Comparison of ENCODE assay signal across 15 cellular contexts in genomic region chr9:69785757-69786156, GRCh38. TPM values are rescaled to one million over a fixed set of nuclear protein-coding genes. Genes with fewer than 3 reads are reported as not detected.
A peak's percentile ranks its signal among the peaks of the same experiment; 100 is the strongest.
DNase-seq lines count a peak whose midpoint lies in the region; ATAC-seq and TF ChIP-seq lines count a peak whose summit lies in the region.
"Had no signal": no experiment of that assay in that cellular context is flagged by ENCODE, and none has a peak within 500 bp of the region (broad histone marks: within the 10 kb centered on the region; RNA-seq: fewer than 3 reads in every experiment).

No MANE protein-coding gene starts in this region.

- no peak overlapping the region for H2BK5ac ChIP-seq in H9 (ENCODE audit: insufficient read length, low read length)

- no peaks in the 10 kb centered on the region for H3K9me3 ChIP-seq in H9 (ENCODE audit: control insufficient read depth, low read depth, low read length)
- H3K9me3 ChIP-seq in hepatocyte (ENCODE audit: low read depth): no peaks in the 10 kb centered on the region
- no peaks in the 10 kb centered on the region for H3K9me3 ChIP-seq in thyroid gland

- H3K27me3 ChIP-seq in H9 (ENCODE audit: insufficient read depth, low read length): no peaks in the 10 kb centered on the region
- H3K27me3 ChIP-seq in hepatocyte: peaks cover 6% of the 10 kb centered on the region
- H3K27me3 ChIP-seq in thyroid gland: no peaks in the 10 kb centered on the region

- H3K4ac ChIP-seq in H9 (ENCODE audit: low read depth, low read length): no peak overlapping the region

- H3K9me2 ChIP-seq in hepatocyte (replicated peaks; ENCODE audit: insufficient read depth): no peaks in the 10 kb centered on the region

- no peak overlapping the region for H3K56ac ChIP-seq in H9 (ENCODE audit: insufficient read length, low read depth, low read length)

- no peak overlapping the region for H3T11ph ChIP-seq in H9 (ENCODE audit: low read length)

- H3K4me1 ChIP-seq in H9 (ENCODE audit: insufficient read depth, low read length): no peaks in the 10 kb centered on the region
- H3K4me1 ChIP-seq in hepatocyte (ENCODE audit: insufficient read depth): no peaks in the 10 kb centered on the region
- H3K4me1 ChIP-seq in thyroid gland: no peaks in the 10 kb centered on the region
- H3K4me1 ChIP-seq: parathyroid adenoma had no signal

- no peak overlapping the region for H3K27ac Mint-ChIP-seq in H9
- H3K27ac Mint-ChIP-seq: CD4-positive, alpha-beta memory T cell; effector memory CD8-positive, alpha-beta T cell had no signal

- H3K4me3 Mint-ChIP-seq in H9: no peak overlapping the region
- H3K4me3 Mint-ChIP-seq: CD4-positive, alpha-beta memory T cell; effector memory CD8-positive, alpha-beta T cell had no signal

- no peak overlapping the region for H2BK120ac ChIP-seq in H9 (ENCODE audit: low read depth, low read length, poor library complexity, severe bottlenecking)

- H3K79me2 ChIP-seq in H9 (ENCODE audit: insufficient read depth, low read length): no peaks in the 10 kb centered on the region
- no peaks in the 10 kb centered on the region for H3K79me2 ChIP-seq in hepatocyte
- H3K79me2 ChIP-seq: parathyroid adenoma had no signal

- no peak overlapping the region for H3K9ac ChIP-seq in H9 (ENCODE audit: extremely low read depth, insufficient read length, low read length)
- H3K9ac ChIP-seq: parathyroid adenoma had no signal

- H3K27me3 Mint-ChIP-seq in H9 (ENCODE audit: low read depth): no peaks in the 10 kb centered on the region

- H4K8ac ChIP-seq in H9 (replicated peaks; ENCODE audit: insufficient read length, low read depth, low read length): no peak overlapping the region

- no peak for ATAC-seq in GM21723 (IDR thresholded peaks at IDR 0.05; ENCODE audit: unreplicated experiment)
- ATAC-seq: effector memory CD8-positive, alpha-beta T cell had no signal

- POLR2A ChIA-PET in AG04449 (lab: Yijun Ruan, JAX): no interaction called here

- no peak overlapping the region for H2AFZ ChIP-seq in H9 (ENCODE audit: low read length)
- H2AFZ ChIP-seq in hepatocyte: no peak overlapping the region
- H2AFZ ChIP-seq: parathyroid adenoma had no signal

- H2BK20ac ChIP-seq in H9 (ENCODE audit: low read depth, low read length, poor library complexity, severe bottlenecking): no peak overlapping the region

- peaks cover 8 to 9% of the 10 kb centered on the region in 2 experiments; a peak in 3 of 4 replicates for H3K4me1 Mint-ChIP-seq in H9
- H3K4me1 Mint-ChIP-seq: CD4-positive, alpha-beta memory T cell had no signal

- H4K91ac ChIP-seq in H9 (ENCODE audit: insufficient read length, low read depth, low read length): no peak overlapping the region

- intact Hi-C loops in thyroid gland (cut with DNase I): no loop called here

- no peak overlapping the region for H3K4me2 ChIP-seq in H9 (ENCODE audit: insufficient read depth, insufficient read length, low read length)
- H3K4me2 ChIP-seq in hepatocyte: no peak overlapping the region

- CTCF ChIA-PET in AG04449 (lab: Yijun Ruan, JAX): interaction anchor here (0.7 to 2.3 kb wide), 13 partner anchors 12 to 365 kb away, joined by 3 to 9 read pairs (median 4); no protein-coding TSS in a partner anchor

- no peak overlapping the region for H3K23ac ChIP-seq in H9 (ENCODE audit: insufficient read length, low read depth, low read length)

- H3K36me3 ChIP-seq in hepatocyte (replicated peaks; ENCODE audit: insufficient read depth, low read depth): no peaks in the 10 kb centered on the region
- H3K36me3 ChIP-seq in thyroid gland: no peaks in the 10 kb centered on the region

- peak; percentile 14 for DNase-seq in AG04449 (ENCODE audit: low read depth, low spot score)
- no peak for DNase-seq in H9
- peak; percentile 64 for DNase-seq in amniotic epithelial cell (ENCODE audit: low read depth)
- peak; percentile 28 for DNase-seq in hepatocyte (ENCODE audit: low spot score)
- no peak for DNase-seq in NCI-H1092 (lab: John Stamatoyannopoulos, UW)
- DNase-seq in thyroid gland: no peak
- no peak for DNase-seq in COLO668 (lab: John Stamatoyannopoulos, UW; ENCODE audit: unreplicated experiment)
- DNase-seq: activated naive CD4-positive, alpha-beta T cell; CD4-positive, alpha-beta memory T cell; effector memory CD8-positive, alpha-beta T cell; KBM-7 had no signal

- no peak overlapping the region for H2BK15ac ChIP-seq in H9 (ENCODE audit: low read depth, low read length)

- no peak overlapping the region for H2BK12ac ChIP-seq in H9 (ENCODE audit: insufficient read length, low read depth, low read length)

- H3K27ac ChIP-seq in H9 (ENCODE audit: insufficient read length, low read depth, low read length) (no peak overlapping the region), hepatocyte (no peak overlapping the region), thyroid gland (no peak overlapping the region)
- H3K27ac ChIP-seq: parathyroid adenoma, SK-N-MC had no signal

- no peak overlapping the region for H2AK5ac ChIP-seq in H9 (ENCODE audit: insufficient read length, low read length)

- H4K5ac ChIP-seq in H9 (ENCODE audit: insufficient read length, low read depth, low read length): no peak overlapping the region

- H3K14ac ChIP-seq in H9 (ENCODE audit: insufficient read depth, low read length): no peak overlapping the region

- no peaks in the 10 kb centered on the region for H4K20me1 ChIP-seq in H9 (ENCODE audit: control insufficient read depth, insufficient read depth, insufficient read length)
- no peaks in the 10 kb centered on the region for H4K20me1 ChIP-seq in hepatocyte (ENCODE audit: insufficient read depth, poor library complexity, severe bottlenecking)

- no peak for TF ChIP-seq POLR2A in thyroid gland (IDR thresholded peaks at IDR 0.05)

- no peaks in the 10 kb centered on the region for H3K23me2 ChIP-seq in H9 (ENCODE audit: insufficient read length, low read depth, low read length, poor library complexity, severe bottlenecking)

- H3K79me1 ChIP-seq in H9 (ENCODE audit: insufficient read depth, low read depth, low read length, poor library complexity, severe bottlenecking): no peaks in the 10 kb centered on the region

- TF ChIP-seq CTCF in AG04449 (IDR thresholded peaks at IDR 0.05; ENCODE audit: insufficient read depth, low read length, missing control alignments) (peak; percentile 66), H9 (conservative IDR thresholded peaks at IDR 0.05) (peak; percentile 35; the same call in 2 of the 3 replicates), hepatocyte (IDR thresholded peaks at IDR 0.05; ENCODE audit: poor library complexity) (peak; percentile 16), thyroid gland (IDR thresholded peaks at IDR 0.05) (no peak)

- peaks cover 1 to 3% of the 10 kb centered on the region in 2 experiments; a peak in 3 of 5 replicates for H3K9me3 Mint-ChIP-seq in H9
- H3K9me3 Mint-ChIP-seq: effector memory CD8-positive, alpha-beta T cell had no signal

- no peak overlapping the region for H3K18ac ChIP-seq in H9 (ENCODE audit: insufficient read length, low read depth, low read length)

- no peak overlapping the region for H3K4me3 ChIP-seq in AG04449 (ENCODE audit: low read depth, low read length)
- H3K4me3 ChIP-seq in hepatocyte: no peak overlapping the region
- no peak overlapping the region for H3K4me3 ChIP-seq in thyroid gland (replicated peaks in 1 of 3)
- H3K4me3 ChIP-seq: SK-N-MC had no signal

- H3K36me3 Mint-ChIP-seq in H9 (ENCODE audit: insufficient read depth in 1 of 3, low read depth in 3 of 3): peaks cover 0 to 20% (median 0%) of the 10 kb centered on the region in 3 experiments; a peak in 2 of 7 replicates
- H3K36me3 Mint-ChIP-seq: CD4-positive, alpha-beta memory T cell had no signal

RNA-seq across cellular contexts. Expression of gene PTAR1, which starts 25.9 kb away (rescaled TPM):
- total RNA-seq in H9 (2021) (112 and 117 TPM in 2 replicates), hepatocyte (69.7 and 75.1 TPM in 2 replicates), thyroid gland (10 to 100 TPM; 67.9 to 80.9 (median 74.5) TPM)
- polyA plus RNA-seq in hepatocyte: 10.8 and 13.4 TPM in 2 replicates

RNA-seq across cellular contexts. Expression of gene CFAP95, which starts 34.9 kb away (rescaled TPM):
- total RNA-seq in H9 (2021): 41.1 and 42.6 TPM in 2 replicates
- 3.1 TPM in 1 of 2 replicates, not detected in the other for total RNA-seq in hepatocyte
- polyA plus RNA-seq in hepatocyte: 0.30 and 0.62 TPM in 2 replicates
- total RNA-seq in thyroid gland: not detected
- total RNA-seq: CD4-positive, alpha-beta memory T cell; lower leg skin had no signal
- polyA plus RNA-seq: CD4-positive, alpha-beta memory T cell had no signal

Comparison
In these comparisons a context has a peak if more than half of its experiments do, and no peak if none do; other contexts are left out.
1. DNase-seq: peak in AG04449 (single experiment), amniotic epithelial cell (single experiment) and hepatocyte (single experiment); none in H9 (single experiment), NCI-H1092 (single experiment), thyroid gland (0 of 2) and COLO668 (single experiment).
2. CTCF ChIP-seq: peak in AG04449 (single experiment), H9 (single experiment) and hepatocyte (single experiment); none in thyroid gland (0 of 6).
3. RNA of gene CFAP95, which starts 34.9 kb away (total RNA-seq): 41.1 to 42.6 TPM in H9; 3.1 TPM in hepatocyte and not detected in thyroid gland; every median in the first group is over 10 times any median in the second.